Comparison of ENCODE assay signal across 26 cellular contexts in genomic region chr5:173342813-173343435, GRCh38. TPM values are rescaled to one million over a fixed set of nuclear protein-coding genes. Genes with fewer than 3 reads are reported as not detected.
A peak's percentile ranks its signal among the peaks of the same experiment; 100 is the strongest.
DNase-seq lines count a peak whose midpoint lies in the region; ATAC-seq and TF ChIP-seq lines count a peak whose summit lies in the region.
"Had no signal": no experiment of that assay in that cellular context is flagged by ENCODE, and none has a peak within 500 bp of the region (broad histone marks: within the 10 kb centered on the region; RNA-seq: fewer than 3 reads in every experiment).

No MANE protein-coding gene starts in this region.

- no peak overlapping the region for H3K4me3 ChIP-seq in right atrium auricular region
- no peak overlapping the region for H3K4me3 ChIP-seq in right cardiac atrium (ENCODE audit: low read length)
- no peak overlapping the region for H3K4me3 ChIP-seq in endodermal cell (ENCODE audit: low read length)
- no peak overlapping the region for H3K4me3 ChIP-seq in spleen
- H3K4me3 ChIP-seq: A549, BLaER1, GM12878 had no signal

- H3K27ac ChIP-seq in right atrium auricular region = no peak overlapping the region
- H3K27ac ChIP-seq in right cardiac atrium (ENCODE audit: low read length) = no peak overlapping the region
- H3K27ac ChIP-seq in endodermal cell (ENCODE audit: low read depth, low read length) = no peak overlapping the region
- no peak overlapping the region for H3K27ac ChIP-seq in spleen
- H3K27ac ChIP-seq: 22Rv1, A549, BLaER1 had no signal

- no peaks in the 10 kb centered on the region for H3K27me3 ChIP-seq in right atrium auricular region
- H3K27me3 ChIP-seq in right cardiac atrium (ENCODE audit: control insufficient read depth, insufficient read depth) = no peaks in the 10 kb centered on the region
- no peaks in the 10 kb centered on the region for H3K27me3 ChIP-seq in endodermal cell (ENCODE audit: control insufficient read depth, insufficient read depth, low read length, poor library complexity, severe bottlenecking)
- peaks cover 0 to 15% (median 0%) of the 10 kb centered on the region in 7 donors for H3K27me3 ChIP-seq in spleen (replicated peaks in 1 of 7)
- H3K27me3 ChIP-seq: BLaER1 had no signal

- peaks cover 4% of the 10 kb centered on the region for H3K4me1 Mint-ChIP-seq in endodermal cell
- H3K4me1 Mint-ChIP-seq in osteocyte (ENCODE audit: unreplicated experiment) = peaks cover 15% of the 10 kb centered on the region
- H3K4me1 Mint-ChIP-seq: CD4-positive, CD25-positive, alpha-beta regulatory T cell; CD8-positive, alpha-beta memory T cell had no signal

- DNase-seq in right atrium auricular region (ENCODE audit: low spot score) = peak; percentile 46
- no peak for DNase-seq in right cardiac atrium
- peak; percentile 36 for DNase-seq in endodermal cell
- DNase-seq in left lobe of liver (ENCODE audit: low spot score) = no peak
- peak; percentile 38 for DNase-seq in osteocyte (ENCODE audit: extremely low spot score, unreplicated experiment)
- DNase-seq in spleen = no peak
- no peak for DNase-seq in AML-193 (lab: John Stamatoyannopoulos, UW)
- DNase-seq: BE2C; C1 segment of cervical spinal cord; CD4-positive, alpha-beta memory T cell; CD4-positive, CD25-positive, alpha-beta regulatory T cell; CD8-positive, alpha-beta memory T cell; COR-L47; DMS 273 treated with DMSO at 0.1 percent for 48 hours; DMS153; DMS53; DMS79; DND-41; EL; GDM1 had no signal

- H3K27me3 Mint-ChIP-seq in endodermal cell (ENCODE audit: insufficient read depth) (no peaks in the 10 kb centered on the region), osteocyte (ENCODE audit: unreplicated experiment) (no peaks in the 10 kb centered on the region)

- no peaks in the 10 kb centered on the region for H3K4me1 ChIP-seq in right atrium auricular region
- H3K4me1 ChIP-seq in right cardiac atrium (ENCODE audit: control insufficient read depth, insufficient read depth, low read length) = no peaks in the 10 kb centered on the region
- no peaks in the 10 kb centered on the region for H3K4me1 ChIP-seq in endodermal cell (ENCODE audit: control insufficient read depth, insufficient read depth, low read length)
- H3K4me1 ChIP-seq in spleen = no peaks in the 10 kb centered on the region
- H3K4me1 ChIP-seq: A549, BE2C had no signal

- 90% methylated on average over 9 of the region's 9 CpGs for WGBS in right cardiac atrium
- 94 to 95% methylated on average over 8 to 9 of the region's 9 CpGs for WGBS in endodermal cell (ENCODE audit: insufficient coverage in 1 of 2, insufficient read length in 1 of 2), 2 experiments
- 85 to 93% (median 87%) methylated on average over 9 of the region's 9 CpGs for WGBS in spleen, 5 donors

- TF ChIP-seq CTCF in right atrium auricular region (IDR thresholded peaks at IDR 0.05) = no peak
- TF ChIP-seq CTCF in endodermal cell (conservative IDR thresholded peaks at IDR 0.05) = no peak
- TF ChIP-seq CTCF in osteocyte (IDR thresholded peaks at IDR 0.05) = no peak
- TF ChIP-seq CTCF in spleen (IDR thresholded peaks at IDR 0.05 in 8 of 11, conservative IDR thresholded peaks at IDR 0.05 in 3 of 11) = no peak

- no peaks in the 10 kb centered on the region for H3K9me3 Mint-ChIP-seq in endodermal cell
- H3K9me3 Mint-ChIP-seq in osteocyte (ENCODE audit: unreplicated experiment) = no peaks in the 10 kb centered on the region
- H3K9me3 Mint-ChIP-seq: CD4-positive, CD25-positive, alpha-beta regulatory T cell had no signal

- H3K36me3 Mint-ChIP-seq in endodermal cell (ENCODE audit: low read depth) = no peaks in the 10 kb centered on the region
- H3K36me3 Mint-ChIP-seq in osteocyte (ENCODE audit: unreplicated experiment) = no peaks in the 10 kb centered on the region
- H3K36me3 Mint-ChIP-seq: CD14-positive monocyte; CD4-positive, alpha-beta memory T cell; CD4-positive, CD25-positive, alpha-beta regulatory T cell; CD8-positive, alpha-beta memory T cell had no signal

- H3K36me3 ChIP-seq in right atrium auricular region = no peaks in the 10 kb centered on the region
- no peaks in the 10 kb centered on the region for H3K36me3 ChIP-seq in endodermal cell (ENCODE audit: control insufficient read depth, insufficient read depth, low read length)
- no peaks in the 10 kb centered on the region for H3K36me3 ChIP-seq in spleen
- H3K36me3 ChIP-seq: BE2C, BLaER1 had no signal

- H3K9ac ChIP-seq in endodermal cell (ENCODE audit: extremely low read depth, low read length, poor library complexity, severe bottlenecking) = no peak overlapping the region
- H3K9ac ChIP-seq: BLaER1 had no signal

- ATAC-seq in right cardiac atrium = no peak
- peak; percentile 18 for ATAC-seq in left lobe of liver
- no peak for ATAC-seq in GM21723 (IDR thresholded peaks at IDR 0.05; ENCODE audit: unreplicated experiment)
- ATAC-seq: A549, GM12878 had no signal

- H3K9me3 ChIP-seq in right atrium auricular region (no peaks in the 10 kb centered on the region), right cardiac atrium (ENCODE audit: control insufficient read depth, low read length) (no peaks in the 10 kb centered on the region), endodermal cell (ENCODE audit: control insufficient read depth, low read length) (no peaks in the 10 kb centered on the region), spleen (no peaks in the 10 kb centered on the region)
- H3K9me3 ChIP-seq: A549, BE2C, BLaER1 had no signal

- H3K4me3 Mint-ChIP-seq in endodermal cell (no peak overlapping the region), osteocyte (ENCODE audit: unreplicated experiment) (no peak overlapping the region)
- H3K4me3 Mint-ChIP-seq: CD14-positive monocyte; CD4-positive, alpha-beta memory T cell had no signal

- intact Hi-C loops in right cardiac atrium (cut with DNase I) (loop anchor here in 1 of 4 donors (10.0 kb wide), 1 partner anchor 232 kb away; no protein-coding TSS in a partner anchor), spleen (cut with DNase I; ENCODE audit: low total_unique reads) (no loop called here)

- TF ChIP-seq POLR2A in spleen (IDR thresholded peaks at IDR 0.05) = no peak

- H3K27ac Mint-ChIP-seq in endodermal cell = no peak overlapping the region
- no peak overlapping the region for H3K27ac Mint-ChIP-seq in osteocyte (ENCODE audit: unreplicated experiment)
- H3K27ac Mint-ChIP-seq: CD4-positive, alpha-beta memory T cell; CD8-positive, alpha-beta memory T cell had no signal

RNA-seq across cellular contexts. Expression of gene STC2, which starts 14.7 kb away (rescaled TPM):
- total RNA-seq in right atrium auricular region (10 to 100 TPM; 16.0 to 16.1 TPM), right cardiac atrium (10 to 100 TPM in 3 of 4 donors, 1 to 10 TPM in 1; 9.4 to 13.0 (median 11.6) TPM), endodermal cell (1 to 10 TPM; 4.6 to 4.8 TPM), left lobe of liver (0.65 TPM), osteocyte (334 and 341 TPM in 2 replicates), spleen (10 to 100 TPM in 6 of 7 donors, 1 to 10 TPM in 1; 4.7 to 71.6 (median 30.3) TPM)
- polyA plus RNA-seq in right cardiac atrium (11.7 TPM), spleen (1 to 10 TPM in 2 of 3 donors, under 1 TPM in 1; 0.80 to 3.2 (median 1.0) TPM)
- polyA plus RNA-seq in endodermal cell (2013, experiment 1 of 2) = 14.9 TPM
- polyA plus RNA-seq in endodermal cell (2013, experiment 2 of 2) = 5.3 TPM
- total RNA-seq: CD4-positive, alpha-beta memory T cell; CD4-positive, CD25-positive, alpha-beta regulatory T cell had no signal
- polyA plus RNA-seq: CD14-positive monocyte; CD4-positive, alpha-beta memory T cell; CD4-positive, CD25-positive, alpha-beta regulatory T cell; CD8-positive, alpha-beta memory T cell had no signal

Comparison
In these comparisons a context has a peak if more than half of its experiments do, and no peak if none do; other contexts are left out.
1. DNase-seq: peak in right atrium auricular region (single experiment), endodermal cell (single experiment) and osteocyte (single experiment); none in right cardiac atrium (0 of 3), left lobe of liver (single experiment), spleen (single experiment) and AML-193 (0 of 2).